ENCODE assay signal across 1 cellular context in genomic region chr12:113329791-113330417, GRCh38.
TF ChIP-seq lines count a peak whose summit lies in the region.

No MANE protein-coding gene starts in this region.

TF ChIP-seq in HEK293, 187 proteins besides CTCF, POLR2A, EP300 and RAD21 (continued from another document):
- TF ChIP-seq REPIN1 (tag by site-specific recombination; IDR thresholded peaks at IDR 0.05; ENCODE audit: low read depth) (no peak), ZNF341 (tag by site-specific recombination; IDR thresholded peaks at IDR 0.05; ENCODE audit: low read depth) (no peak), ZNF16 (tag by site-specific recombination; IDR thresholded peaks at IDR 0.05; ENCODE audit: low read depth) (peak; percentile 74), ZNF529 (tag by site-specific recombination; IDR thresholded peaks at IDR 0.05; ENCODE audit: insufficient replicate concordance) (no peak), ZNF398 (tag by site-specific recombination; IDR thresholded peaks at IDR 0.05) (no peak), ZNF623 (tag by site-specific recombination; IDR thresholded peaks at IDR 0.05) (peak; percentile 95)
